Comparison of ENCODE assay signal across 23 cellular contexts in genomic region chr6:14791525-14791924, GRCh38.
DNase-seq lines count a peak whose midpoint lies in the region; TF ChIP-seq lines count a peak whose summit lies in the region.
"Had no signal": no experiment of that assay in that cellular context is flagged by ENCODE, and none has a peak within 500 bp of the region (broad histone marks: within the 10 kb centered on the region; RNA-seq: fewer than 3 reads in every experiment).

No MANE protein-coding gene starts in this region.

- H3K9ac ChIP-seq in smooth muscle cell (ENCODE audit: low read depth): no peak overlapping the region
- H3K9ac ChIP-seq: BLaER1 treated with 17β-estradiol and CSF1 and Interleukin-3, amounts not matched to agents 10 nM and 100 nM; KMS-11 had no signal

- H2AFZ ChIP-seq in smooth muscle cell (ENCODE audit: low read depth): no peak overlapping the region

- no peak for TF ChIP-seq CTCF in choroid plexus epithelial cell (conservative IDR thresholded peaks at IDR 0.05; ENCODE audit: low read depth, low read length)
- no peak for TF ChIP-seq CTCF in smooth muscle cell (IDR thresholded peaks at IDR 0.05; ENCODE audit: borderline replicate concordance, insufficient read depth, poor library complexity, severe bottlenecking)

- H3K36me3 ChIP-seq in smooth muscle cell (ENCODE audit: low read depth): no peaks in the 10 kb centered on the region
- H3K36me3 ChIP-seq: BLaER1 treated with 17β-estradiol and CSF1 and Interleukin-3, amounts not matched to agents 10 nM and 100 nM; breast epithelium; colonic mucosa; esophagus squamous epithelium; tibial nerve had no signal

- peak overlapping the region; percentile 58 for H3K4me2 ChIP-seq in smooth muscle cell
- H3K4me2 ChIP-seq: BLaER1 treated with 17β-estradiol and CSF1 and Interleukin-3, amounts not matched to agents 10 nM and 100 nM; KMS-11 had no signal

- 20% methylated on average over 2 of the region's 2 CpGs for WGBS in smooth muscle cell (ENCODE audit: low lambda C conversion rate)

- DNase-seq in NCI-H1694 treated with DMSO at 0.1 percent for 48 hours (lab: John Stamatoyannopoulos, UW) (peak; percentile 51), NCI-H1694 (lab: John Stamatoyannopoulos, UW) (no peak), HS-5 (ENCODE audit: low read depth) (peak; percentile 34), choroid plexus epithelial cell (ENCODE audit: low read depth) (peak; percentile 27), smooth muscle cell (lab: John Stamatoyannopoulos, UW; ENCODE audit: unreplicated experiment) (no peak), COLO829 (ENCODE audit: low spot score) (no peak), GM19238 (ENCODE audit: insufficient read length, low spot score) (no peak), posterior vena cava (ENCODE audit: low spot score) (no peak)
- DNase-seq: activated CD4-positive, alpha-beta T cell treated with anti-CD3 and anti-CD28 coated beads, Interleukin-2, amount 50 U/mL, for 48 hours; activated CD4-positive, CD25-positive, alpha-beta regulatory T cell; activated gamma-delta T cell; Calu3; esophagus squamous epithelium; kidney glomerular epithelial cell; occipital lobe; stimulated activated CD4-positive, alpha-beta T cell treated with anti-CD3 and anti-CD28 coated beads, Interleukin-12 subunit alpha, Interleukin-12 subunit beta, amount 100 ng/mL, for 4 hours; stimulated activated naive CD8-positive, alpha-beta T cell treated with anti-CD3 and anti-CD28 coated beads, Interleukin-15, amount 100 ng/mL, for 72 hours; T-helper 9 cell had no signal

- H3K27me3 ChIP-seq in smooth muscle cell (ENCODE audit: low read depth): no peaks in the 10 kb centered on the region
- H3K27me3 ChIP-seq: BLaER1 treated with 17β-estradiol and CSF1 and Interleukin-3, amounts not matched to agents 10 nM and 100 nM; breast epithelium; colonic mucosa; esophagus squamous epithelium; tibial nerve had no signal

- H3F3A ChIP-seq in smooth muscle cell (ENCODE audit: low read depth): no peaks in the 10 kb centered on the region

- peaks cover 44% of the 10 kb centered on the region for H3K4me1 ChIP-seq in smooth muscle cell (ENCODE audit: low read depth)
- H3K4me1 ChIP-seq: breast epithelium, tibial nerve had no signal

- H3K9me3 ChIP-seq in smooth muscle cell (replicated peaks; ENCODE audit: low read depth): no peaks in the 10 kb centered on the region
- H3K9me3 ChIP-seq: breast epithelium, colonic mucosa, esophagus squamous epithelium, tibial nerve had no signal

- H3K4me3 ChIP-seq in choroid plexus epithelial cell (ENCODE audit: low read depth, low read length): no peak overlapping the region
- no peak overlapping the region for H3K4me3 ChIP-seq in smooth muscle cell
- H3K4me3 ChIP-seq: BLaER1 treated with 17β-estradiol and CSF1 and Interleukin-3, amounts not matched to agents 10 nM and 100 nM; breast epithelium; colonic mucosa; esophagus squamous epithelium; tibial nerve had no signal

- no peaks in the 10 kb centered on the region for H4K20me1 ChIP-seq in smooth muscle cell (ENCODE audit: low read depth)
- H4K20me1 ChIP-seq: BLaER1 treated with 17β-estradiol and CSF1 and Interleukin-3, amounts not matched to agents 10 nM and 100 nM had no signal

- no peaks in the 10 kb centered on the region for H3K79me2 ChIP-seq in smooth muscle cell (ENCODE audit: low read depth)

- no peak overlapping the region for H3K27ac ChIP-seq in smooth muscle cell (ENCODE audit: low read depth)
- H3K27ac ChIP-seq: BLaER1 treated with 17β-estradiol and CSF1 and Interleukin-3, amounts not matched to agents 10 nM and 100 nM; breast epithelium; colonic mucosa; esophagus squamous epithelium; KMS-11; tibial nerve had no signal

- intact Hi-C loops in posterior vena cava (cut with DNase I): no loop called here

Comparison
In these comparisons a context has a peak if more than half of its experiments do, and no peak if none do; other contexts are left out.
1. DNase-seq: peak in NCI-H1694 treated with DMSO at 0.1 percent for 48 hours (single experiment), HS-5 (single experiment) and choroid plexus epithelial cell (single experiment); none in NCI-H1694 (single experiment), smooth muscle cell (single experiment), COLO829 (single experiment), GM19238 (single experiment) and posterior vena cava (single experiment).